In the genomic region with DNA sequence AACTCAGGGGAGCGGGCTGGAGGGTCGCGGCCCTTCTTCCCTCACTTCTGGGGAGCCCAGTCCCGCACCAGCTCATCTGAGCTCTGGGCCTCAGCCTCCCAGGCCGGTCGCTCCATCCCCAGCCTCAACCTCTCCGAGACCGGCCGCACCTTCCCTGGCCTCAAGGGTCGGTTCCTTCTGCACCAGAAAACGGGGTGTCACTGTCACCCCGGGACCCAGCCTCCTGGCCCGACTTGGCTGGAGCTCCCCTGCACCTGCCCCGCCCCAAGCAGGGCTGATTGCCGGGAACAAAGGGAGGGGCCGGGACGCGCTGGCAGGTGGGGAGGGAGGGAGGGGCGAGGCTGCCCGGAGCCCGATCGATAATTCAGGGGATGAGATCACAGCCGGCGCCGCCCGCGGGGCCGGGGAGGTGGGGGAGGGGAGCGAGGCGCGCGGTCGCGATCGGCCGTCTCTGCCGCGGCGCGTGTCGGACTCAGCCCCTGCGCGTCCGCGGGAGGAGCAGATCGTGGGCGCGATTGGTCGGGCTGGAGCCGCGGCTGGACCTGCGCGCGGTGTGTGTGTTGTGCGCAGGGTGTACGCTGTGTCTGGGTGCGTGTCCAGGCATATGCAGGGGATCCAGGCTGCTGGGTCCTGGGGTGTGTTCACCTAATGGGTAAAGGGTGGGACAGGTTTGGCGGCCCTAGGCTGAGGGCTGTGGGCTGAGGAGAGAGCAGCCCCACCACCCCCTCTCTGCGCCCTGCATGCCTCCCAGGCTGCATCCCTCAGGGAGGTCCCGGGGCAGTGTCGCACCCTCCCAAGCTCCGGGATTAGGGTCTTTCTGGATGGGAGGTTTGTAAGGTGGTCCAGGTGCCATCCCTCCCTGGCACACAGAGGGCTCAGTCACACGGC, we compare ENCODE assay signal across 6 cellular contexts. TPM values are rescaled to one million over a fixed set of nuclear protein-coding genes. Genes with fewer than 3 reads are reported as not detected.
DNase-seq lines count a peak whose midpoint lies in the region; FAIRE-seq and TF ChIP-seq lines count a peak whose summit lies in the region.

No MANE protein-coding gene starts in this region.

- peak overlapping the region; percentile 33 for H2BK12ac ChIP-seq in neuronal stem cell (ENCODE audit: low read length)

- no peak for FAIRE-seq in GM12891 (lab: Jason Lieb, UNC)

- peak overlapping the region; percentile 94 for H3K14ac ChIP-seq in neuronal stem cell (ENCODE audit: low read length)

- CTCF ChIA-PET in mammary epithelial cell (lab: Charles Lee; ENCODE audit: low non-redundant PET) = interaction anchor here (0.6 kb wide), 1 partner anchor 18 kb away, joined by 3 read pairs; no protein-coding TSS in a partner anchor

- H3K23ac ChIP-seq in neuronal stem cell (ENCODE audit: low read depth, low read length, poor library complexity) = peak overlapping the region; percentile 97

- peak overlapping the region; percentile 97 for H4K8ac ChIP-seq in neuronal stem cell (ENCODE audit: low read depth, low read length)

- H2BK5ac ChIP-seq in neuronal stem cell (ENCODE audit: low read length) = peak overlapping the region; percentile 44

- no peak for TF ChIP-seq POLR2A in GM12891 (IDR thresholded peaks at IDR 0.05; ENCODE audit: low read depth, low read length)

- H3K9ac ChIP-seq in mammary epithelial cell (ENCODE audit: insufficient read depth, low read length) (no peak overlapping the region), neuronal stem cell (ENCODE audit: low read depth, low read length, poor library complexity) (peak overlapping the region; percentile 94)

- H3K4ac ChIP-seq in neuronal stem cell (ENCODE audit: low read length) = no peak overlapping the region

- H2AFZ ChIP-seq in mammary epithelial cell (ENCODE audit: low read depth, low read length) (no peak overlapping the region), neuronal stem cell (ENCODE audit: low read length) (peak overlapping the region; percentile 64), osteoblast (ENCODE audit: low read length) (no peak overlapping the region)

- peaks cover 4% of the 10 kb centered on the region for H3K27me3 ChIP-seq in mammary epithelial cell (ENCODE audit: insufficient read depth, low read length)
- peaks cover 0 to 28% (median 13%) of the 10 kb centered on the region in 3 experiments for H3K27me3 ChIP-seq in neuronal stem cell (ENCODE audit: control insufficient read depth in 3 of 3, insufficient read depth in 3 of 3, low read depth in 1 of 3, low read length in 3 of 3)
- H3K27me3 ChIP-seq in osteoblast (ENCODE audit: insufficient read depth, low read length) = peaks cover 23% of the 10 kb centered on the region

- DNase-seq in NCI-H2107 treated with DMSO at 0.1 percent for 48 hours (lab: John Stamatoyannopoulos, UW; ENCODE audit: unreplicated experiment) (peak; percentile 52), mammary epithelial cell (no peak), neuronal stem cell (ENCODE audit: low spot score) (no peak), GM12891 (ENCODE audit: insufficient read length, low spot score) (no peak), osteoblast (ENCODE audit: insufficient read length, low spot score, missing footprints) (no peak), GM10266 (ENCODE audit: extremely low spot score) (no peak)

- H3K9me3 ChIP-seq in mammary epithelial cell (replicated peaks; ENCODE audit: insufficient read depth, low read length) = no peaks in the 10 kb centered on the region
- H3K9me3 ChIP-seq in neuronal stem cell (replicated peaks in 1 of 2; ENCODE audit: control insufficient read depth in 2 of 2, insufficient read depth in 1 of 2, low read depth in 1 of 2, low read length in 2 of 2) = no peaks in the 10 kb centered on the region
- no peaks in the 10 kb centered on the region for H3K9me3 ChIP-seq in osteoblast (ENCODE audit: low read depth, low read length)

- H3K79me2 ChIP-seq in mammary epithelial cell (ENCODE audit: insufficient read depth, low read length) (no peaks in the 10 kb centered on the region), osteoblast (ENCODE audit: insufficient read depth, low read length) (no peaks in the 10 kb centered on the region)

- H4K20me1 ChIP-seq in mammary epithelial cell (ENCODE audit: insufficient read depth, low read length) = no peaks in the 10 kb centered on the region
- H4K20me1 ChIP-seq in osteoblast (ENCODE audit: insufficient read depth, low read length) = no peaks in the 10 kb centered on the region

- dilution Hi-C loops in mammary epithelial cell (cut with HindIII; ENCODE audit: low sequenced_read_pairs) = loop anchor here (5.0 kb wide), 1 partner anchor 120 kb away; the partner anchor contains the start of gene MIER2

- H3K18ac ChIP-seq in neuronal stem cell (ENCODE audit: low read length) = peak overlapping the region; percentile 100

- H2AK5ac ChIP-seq in neuronal stem cell (ENCODE audit: low read depth, low read length) = peak overlapping the region; percentile 82

- no peaks in the 10 kb centered on the region for H3K79me1 ChIP-seq in neuronal stem cell (ENCODE audit: low read depth, low read length)

- WGBS in mammary epithelial cell (ENCODE audit: low coverage, missing lambda C conversion rate) = 0% methylated on average over 8 of the region's 63 CpGs
- no CpG with 5 or more reads among the region's 63 CpGs for WGBS in neuronal stem cell (ENCODE audit: extremely low coverage in 2 of 2, insufficient read length in 2 of 2, insufficient replicate concordance in 1 of 2), 2 donors

- peak overlapping the region; percentile 16 for H2BK120ac ChIP-seq in neuronal stem cell (ENCODE audit: low read depth, low read length)

- in situ Hi-C loops in mammary epithelial cell (cut with MboI; ENCODE audit: low sequenced_read_pairs in 2 of 2) = no loop called here

- peak overlapping the region in 1 of 3 experiments; percentile 38 for H3K4me3 ChIP-seq in mammary epithelial cell (replicated peaks in 1 of 3; ENCODE audit: insufficient read depth in 1 of 3, low read depth in 2 of 3, low read length in 3 of 3)
- H3K4me3 ChIP-seq in neuronal stem cell (ENCODE audit: low read length in 2 of 2) = peak overlapping the region; percentile 28 to 79
- no peak overlapping the region for H3K4me3 ChIP-seq in osteoblast (ENCODE audit: insufficient read depth, low read length)

- peak overlapping the region; percentile 79 for H3K4me2 ChIP-seq in mammary epithelial cell (ENCODE audit: insufficient read depth, low read depth, low read length)
- H3K4me2 ChIP-seq in neuronal stem cell (ENCODE audit: insufficient read depth, low read length, poor library complexity, severe bottlenecking) = peak overlapping the region; percentile 98
- H3K4me2 ChIP-seq in osteoblast (ENCODE audit: insufficient read depth, low read length) = no peak overlapping the region

- H4K91ac ChIP-seq in neuronal stem cell (ENCODE audit: low read depth, low read length, poor library complexity) = peak overlapping the region; percentile 38

- no peaks in the 10 kb centered on the region for H3K36me3 ChIP-seq in mammary epithelial cell (ENCODE audit: insufficient read depth, low read length)
- H3K36me3 ChIP-seq in neuronal stem cell (replicated peaks in 1 of 2; ENCODE audit: control insufficient read depth in 2 of 2, insufficient read depth in 2 of 2, low read length in 2 of 2) = no peaks in the 10 kb centered on the region
- H3K36me3 ChIP-seq in osteoblast (ENCODE audit: insufficient read depth, low read length) = no peaks in the 10 kb centered on the region

- peak overlapping the region; percentile 96 for H2BK15ac ChIP-seq in neuronal stem cell (ENCODE audit: low read length)

- no TSS peak for BruUV-seq in mammary epithelial cell (replicated peaks; lab: Mats Ljungman, UMichigan)

- H3K27ac ChIP-seq in mammary epithelial cell (ENCODE audit: insufficient read depth, low read depth, low read length) (no peak overlapping the region), neuronal stem cell (replicated peaks; ENCODE audit: low read length) (no peak overlapping the region), osteoblast (ENCODE audit: low read depth, low read length) (no peak overlapping the region)

- H3K4me1 ChIP-seq in mammary epithelial cell (ENCODE audit: insufficient read depth, low read length) = peaks cover 6% of the 10 kb centered on the region
- H3K4me1 ChIP-seq in neuronal stem cell (ENCODE audit: control insufficient read depth in 2 of 2, insufficient read depth in 1 of 2, low read depth in 1 of 2, low read length in 2 of 2) = peaks cover 5 to 10% of the 10 kb centered on the region in 2 donors
- H3K4me1 ChIP-seq in osteoblast (ENCODE audit: insufficient read depth, low read length) = no peaks in the 10 kb centered on the region

- intact Hi-C loops in mammary epithelial cell (cut with micrococcal nuclease) = no loop called here

- TF ChIP-seq CTCF in mammary epithelial cell (conservative IDR thresholded peaks at IDR 0.05 in 1 of 2, IDR thresholded peaks at IDR 0.05 in 1 of 2; ENCODE audit: extremely low read depth in 1 of 2, insufficient read depth in 1 of 2, low read depth in 1 of 2, low read length in 2 of 2) (no peak), osteoblast (IDR thresholded peaks at IDR 0.05; ENCODE audit: extremely low read depth, low read depth, low read length) (no peak), GM10266 (IDR thresholded peaks at IDR 0.05; ENCODE audit: control insufficient read depth, insufficient read depth, low read depth, missing control alignments) (no peak)

TF ChIP-seq in GM12891, 5 proteins besides CTCF, POLR2A, EP300 and RAD21 (continues in another document):
- TF ChIP-seq POLR2AphosphoS5 (IDR thresholded peaks at IDR 0.05; ENCODE audit: low read depth, low read length) = no peak
- TF ChIP-seq SPI1 (IDR thresholded peaks at IDR 0.05; ENCODE audit: low read depth, low read length) = no peak

RNA-seq across cellular contexts. Expression of gene SHC2, which starts 1.1 kb away (rescaled TPM):
- total RNA-seq in mammary epithelial cell = 1 to 10 TPM in 1 of 2 donors, under 1 TPM in 1; 0.68 to 1.3 TPM
- polyA plus RNA-seq in mammary epithelial cell = 0.10 TPM
- polyA minus RNA-seq in mammary epithelial cell = not detected
- polyA plus RNA-seq in neuronal stem cell (2013, experiment 1 of 2) = 29.6 TPM
- polyA plus RNA-seq in neuronal stem cell (2013, experiment 2 of 2) = 28.3 TPM
- 0.05 TPM for polyA plus RNA-seq in GM12891 (2012; ENCODE audit: low read depth, missing spikeins)
- 0.36 and 1.5 TPM in 2 replicates for total RNA-seq in osteoblast

RNA-seq across cellular contexts. Expression of gene MADCAM1, which starts 34.4 kb away (rescaled TPM):
- total RNA-seq in mammary epithelial cell (under 1 TPM in 1 of 2 donors, not detected in 1; 0.33 TPM), osteoblast (0.59 and 0.72 TPM in 2 replicates)
- 0.02 TPM for polyA plus RNA-seq in mammary epithelial cell
- not detected for polyA minus RNA-seq in mammary epithelial cell
- 0.89 TPM for polyA plus RNA-seq in neuronal stem cell (2013, experiment 1 of 2)
- polyA plus RNA-seq in neuronal stem cell (2013, experiment 2 of 2) = 0.91 TPM
- 0.68 TPM for polyA plus RNA-seq in GM12891 (2012; ENCODE audit: low read depth, missing spikeins)

RNA-seq across cellular contexts. Expression of gene TPGS1, which starts 45.4 kb away (rescaled TPM):
- total RNA-seq in mammary epithelial cell (10 to 100 TPM; 15.2 to 29.2 TPM), osteoblast (38.3 and 47.8 TPM in 2 replicates)
- polyA plus RNA-seq in mammary epithelial cell = 4.2 TPM
- polyA minus RNA-seq in mammary epithelial cell = 1.4 TPM
- 6.3 TPM for polyA plus RNA-seq in neuronal stem cell (2013, experiment 1 of 2)
- polyA plus RNA-seq in neuronal stem cell (2013, experiment 2 of 2) = 6.2 TPM
- 5.4 TPM for polyA plus RNA-seq in GM12891 (2012; ENCODE audit: low read depth, missing spikeins)

RNA-seq across cellular contexts. Expression of gene C2CD4C, which starts 53.0 kb away (rescaled TPM):
- 1 to 10 TPM in 1 of 2 donors, under 1 TPM in 1; 0.33 to 1.8 TPM for total RNA-seq in mammary epithelial cell
- 0.39 TPM for polyA plus RNA-seq in mammary epithelial cell
- not detected for polyA minus RNA-seq in mammary epithelial cell
- 13.6 TPM for polyA plus RNA-seq in neuronal stem cell (2013, experiment 1 of 2)
- 12.7 TPM for polyA plus RNA-seq in neuronal stem cell (2013, experiment 2 of 2)
- polyA plus RNA-seq in GM12891 (2012; ENCODE audit: low read depth, missing spikeins) = not detected
- not detected in 2 replicates for total RNA-seq in osteoblast
